In genomic region chr22:17512960-17513359, GRCh38 we compare ENCODE assay signal across 24 cellular contexts. TPM values are rescaled to one million over a fixed set of nuclear protein-coding genes. Genes with fewer than 3 reads are reported as not detected.
DNase-seq lines count a peak whose midpoint lies in the region; ATAC-seq and TF ChIP-seq lines count a peak whose summit lies in the region.
"Had no signal": no experiment of that assay in that cellular context is flagged by ENCODE, and none has a peak within 500 bp of the region (broad histone marks: within the 10 kb centered on the region; RNA-seq: fewer than 3 reads in every experiment).

No MANE protein-coding gene starts in this region.

- H3K4me3 Mint-ChIP-seq in WTC11 = no peak overlapping the region
- no peak overlapping the region for H3K4me3 Mint-ChIP-seq in glutamatergic neuron (ENCODE audit: unreplicated experiment)
- H3K4me3 Mint-ChIP-seq in activated CD8-positive, alpha-beta T cell treated with anti-CD3 and anti-CD28 coated beads for 36 hours = no peak overlapping the region
- H3K4me3 Mint-ChIP-seq: CD14-positive monocyte; CD4-positive, alpha-beta memory T cell; CD4-positive, CD25-positive, alpha-beta regulatory T cell; CD8-positive, alpha-beta memory T cell had no signal

- intact Hi-C loops in left ventricle myocardium inferior (cut with micrococcal nuclease) = no loop called here
- intact Hi-C loops in activated CD8-positive, alpha-beta T cell treated with anti-CD3 and anti-CD28 coated beads for 36 hours (cut with micrococcal nuclease) = no loop called here

- TF ChIP-seq CTCF in left ventricle myocardium inferior (IDR thresholded peaks at IDR 0.05; ENCODE audit: borderline replicate concordance) (no peak), right atrium auricular region (IDR thresholded peaks at IDR 0.05) (no peak), WTC11 (IDR thresholded peaks at IDR 0.05) (no peak), glutamatergic neuron (IDR thresholded peaks at IDR 0.05; ENCODE audit: partially characterized antibody, unreplicated experiment) (no peak)
- no peak for TF ChIP-seq CTCF in activated CD8-positive, alpha-beta T cell treated with anti-CD3 and anti-CD28 coated beads for 36 hours (IDR thresholded peaks at IDR 0.05)

- H3K27ac Mint-ChIP-seq in WTC11 (no peak overlapping the region), glutamatergic neuron (ENCODE audit: unreplicated experiment) (peak overlapping the region; percentile 23)
- no peak overlapping the region for H3K27ac Mint-ChIP-seq in activated CD8-positive, alpha-beta T cell treated with anti-CD3 and anti-CD28 coated beads for 36 hours
- H3K27ac Mint-ChIP-seq: CD14-positive monocyte; CD4-positive, alpha-beta memory T cell; CD4-positive, CD25-positive, alpha-beta regulatory T cell; CD8-positive, alpha-beta memory T cell had no signal

- no peaks in the 10 kb centered on the region for H3K27me3 ChIP-seq in left ventricle myocardium inferior (ENCODE audit: low read depth)
- no peaks in the 10 kb centered on the region for H3K27me3 ChIP-seq in right atrium auricular region
- H3K27me3 ChIP-seq: BLaER1 had no signal

- H3K4me1 Mint-ChIP-seq in WTC11 = no peaks in the 10 kb centered on the region
- peaks cover 16% of the 10 kb centered on the region for H3K4me1 Mint-ChIP-seq in glutamatergic neuron (ENCODE audit: low read depth, unreplicated experiment)
- H3K4me1 Mint-ChIP-seq in activated CD8-positive, alpha-beta T cell treated with anti-CD3 and anti-CD28 coated beads for 36 hours (ENCODE audit: low read depth) = no peaks in the 10 kb centered on the region
- H3K4me1 Mint-ChIP-seq: CD14-positive monocyte; CD4-positive, alpha-beta memory T cell; CD4-positive, CD25-positive, alpha-beta regulatory T cell; CD8-positive, alpha-beta memory T cell had no signal

- no peaks in the 10 kb centered on the region for H3K9me3 Mint-ChIP-seq in WTC11
- peaks cover 19% of the 10 kb centered on the region for H3K9me3 Mint-ChIP-seq in glutamatergic neuron (ENCODE audit: unreplicated experiment)
- H3K9me3 Mint-ChIP-seq in activated CD8-positive, alpha-beta T cell treated with anti-CD3 and anti-CD28 coated beads for 36 hours = no peaks in the 10 kb centered on the region
- H3K9me3 Mint-ChIP-seq: CD14-positive monocyte; CD4-positive, alpha-beta memory T cell; CD8-positive, alpha-beta memory T cell had no signal

- H3K27ac ChIP-seq in left ventricle myocardium inferior (replicated peaks) (peak overlapping the region; percentile 88), right atrium auricular region (peak overlapping the region in 1 of 2 donors; percentile 68)
- H3K27ac ChIP-seq: BLaER1 had no signal

- H3K4me3 ChIP-seq in left ventricle myocardium inferior (no peak overlapping the region), right atrium auricular region (no peak overlapping the region)
- H3K4me3 ChIP-seq: BLaER1 had no signal

- peaks cover 21% of the 10 kb centered on the region for H3K4me1 ChIP-seq in left ventricle myocardium inferior
- no peaks in the 10 kb centered on the region for H3K4me1 ChIP-seq in right atrium auricular region
- H3K4me1 ChIP-seq: BE2C had no signal

- no peaks in the 10 kb centered on the region for H3K9me3 ChIP-seq in left ventricle myocardium inferior (replicated peaks)
- no peaks in the 10 kb centered on the region for H3K9me3 ChIP-seq in right atrium auricular region
- H3K9me3 ChIP-seq: BE2C, BLaER1 had no signal

- POLR2A ChIA-PET in WTC11 (lab: Charles Lee) = no interaction called here
- POLR2A ChIA-PET in activated CD8-positive, alpha-beta T cell treated with anti-CD3 and anti-CD28 coated beads for 36 hours (lab: Charles Lee) = no interaction called here

- CTCF ChIA-PET in WTC11 (lab: Charles Lee) = interaction anchor here (2.4 kb wide), 1 partner anchor 341 kb away, joined by 8 read pairs; no protein-coding TSS in a partner anchor
- CTCF ChIA-PET in activated CD8-positive, alpha-beta T cell treated with anti-CD3 and anti-CD28 coated beads for 36 hours (lab: Charles Lee) = interaction anchor here (0.7 kb wide), 2 partner anchors 9 to 341 kb away, joined by 3 read pairs; no protein-coding TSS in a partner anchor

- no peaks in the 10 kb centered on the region for H3K27me3 Mint-ChIP-seq in WTC11 (ENCODE audit: low read depth)
- peaks cover 6% of the 10 kb centered on the region for H3K27me3 Mint-ChIP-seq in glutamatergic neuron (ENCODE audit: unreplicated experiment)
- peaks cover 3% of the 10 kb centered on the region for H3K27me3 Mint-ChIP-seq in activated CD8-positive, alpha-beta T cell treated with anti-CD3 and anti-CD28 coated beads for 36 hours

- H3K36me3 ChIP-seq in left ventricle myocardium inferior = no peaks in the 10 kb centered on the region
- peaks cover 8% of the 10 kb centered on the region for H3K36me3 ChIP-seq in right atrium auricular region
- H3K36me3 ChIP-seq: BE2C, BLaER1 had no signal

- H3K36me3 Mint-ChIP-seq in WTC11 = peaks cover 73% of the 10 kb centered on the region
- H3K36me3 Mint-ChIP-seq in glutamatergic neuron (ENCODE audit: unreplicated experiment) = peaks cover 15% of the 10 kb centered on the region
- no peaks in the 10 kb centered on the region for H3K36me3 Mint-ChIP-seq in activated CD8-positive, alpha-beta T cell treated with anti-CD3 and anti-CD28 coated beads for 36 hours (ENCODE audit: low read depth)
- H3K36me3 Mint-ChIP-seq: CD4-positive, alpha-beta memory T cell; CD8-positive, alpha-beta memory T cell had no signal

- no peak for ATAC-seq in WTC11
- ATAC-seq in activated CD8-positive, alpha-beta T cell treated with anti-CD3 and anti-CD28 coated beads for 36 hours = no peak

- DNase-seq in left ventricle myocardium inferior (no peak), right atrium auricular region (ENCODE audit: low spot score) (no peak), WTC11 (ENCODE audit: low spot score) (no peak), glutamatergic neuron (no peak), NCI-H1436 treated with DMSO at 0.1 percent for 48 hours (lab: John Stamatoyannopoulos, UW) (no peak), NK-92 (lab: John Stamatoyannopoulos, UW; ENCODE audit: unreplicated experiment) (no peak)
- DNase-seq in activated CD8-positive, alpha-beta T cell treated with anti-CD3 and anti-CD28 coated beads for 36 hours = no peak
- DNase-seq: 8988T; ACHN; BE2C; C1 segment of cervical spinal cord; CD4-positive, alpha-beta memory T cell; CD4-positive, CD25-positive, alpha-beta regulatory T cell; CD8-positive, alpha-beta memory T cell; COR-L47; DMS 273 treated with DMSO at 0.1 percent for 48 hours; DMS153; DMS53; DMS79; DND-41; EL; GF-D8 had no signal

TF ChIP-seq in WTC11, 78 proteins besides CTCF, POLR2A, EP300 and RAD21:
- TF ChIP-seq GRHL2 (CRISPR knock-in tag; IDR thresholded peaks at IDR 0.05; ENCODE audit: insufficient replicate concordance, severe bottlenecking) (no peak), ZNF121 (CRISPR knock-in tag; IDR thresholded peaks at IDR 0.05) (peak; percentile 58; the same call in 1 of the 2 replicates)
- TF ChIP-seq, protein P1, sequence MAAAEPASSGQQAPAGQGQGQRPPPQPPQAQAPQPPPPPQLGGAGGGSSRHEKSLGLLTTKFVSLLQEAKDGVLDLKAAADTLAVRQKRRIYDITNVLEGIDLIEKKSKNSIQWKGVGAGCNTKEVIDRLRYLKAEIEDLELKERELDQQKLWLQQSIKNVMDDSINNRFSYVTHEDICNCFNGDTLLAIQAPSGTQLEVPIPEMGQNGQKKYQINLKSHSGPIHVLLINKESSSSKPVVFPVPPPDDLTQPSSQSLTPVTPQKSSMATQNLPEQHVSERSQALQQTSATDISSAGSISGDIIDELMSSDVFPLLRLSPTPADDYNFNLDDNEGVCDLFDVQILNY (CRISPR knock-in tag; IDR thresholded peaks at IDR 0.05) = no peak
TF ChIP-seq in WTC11: peak in this region for 1.

RNA-seq across cellular contexts. Expression of gene SLC25A18, which starts 50.3 kb away (rescaled TPM):
- total RNA-seq in left ventricle myocardium inferior (2.7 TPM), right atrium auricular region (1 to 10 TPM in 1 of 2 donors, under 1 TPM in 1; 0.59 to 3.6 TPM), WTC11 (2021) (0.69 to 2.1 TPM (median 1.0 TPM) in 3 replicates), glutamatergic neuron (ENCODE audit: unreplicated experiment) (6.4 TPM)
- not detected for total RNA-seq in activated CD8-positive, alpha-beta T cell treated with anti-CD3 and anti-CD28 coated beads for 36 hours
- total RNA-seq: CD4-positive, alpha-beta memory T cell; CD4-positive, CD25-positive, alpha-beta regulatory T cell; CD8-positive, alpha-beta memory T cell had no signal
